Comparison of ENCODE assay signal across 1 cellular context in genomic region chr11:518463-519202, GRCh38.
TF ChIP-seq lines count a peak whose summit lies in the region.

No MANE protein-coding gene starts in this region.

TF ChIP-seq in K562, 482 proteins besides CTCF, POLR2A, EP300 and RAD21 (continued from another document and continues in another):
- peak; percentile 74 for TF ChIP-seq ZBTB40 (IDR thresholded peaks at IDR 0.05)
- no peak for TF ChIP-seq ZBTB40 (CRISPR knock-in tag; IDR thresholded peaks at IDR 0.05)
- no peak for TF ChIP-seq ZC3H8 (IDR thresholded peaks at IDR 0.05)
- no peak for TF ChIP-seq MCM5 (IDR thresholded peaks at IDR 0.05; ENCODE audit: low read depth)
- TF ChIP-seq CBX2 (IDR thresholded peaks at IDR 0.05; ENCODE audit: insufficient read depth, low read length, poor library complexity, severe bottlenecking): no peak
- no peak for TF ChIP-seq CHAMP1 (IDR thresholded peaks at IDR 0.05)
- no peak for TF ChIP-seq PTTG1 (tag; IDR thresholded peaks at IDR 0.05; ENCODE audit: low read depth)
- 0 out of 2 replicates have a peak, but pooled peaks have one; percentile 6 for TF ChIP-seq DPF2 (IDR thresholded peaks at IDR 0.05)
- no peak for TF ChIP-seq PPARD (CRISPR knock-in tag; IDR thresholded peaks at IDR 0.05)
- no peak for TF ChIP-seq COPS2 (conservative IDR thresholded peaks at IDR 0.05)
- no peak for TF ChIP-seq ZNF445 (CRISPR knock-in tag; IDR thresholded peaks at IDR 0.05; ENCODE audit: low read depth)
- TF ChIP-seq ZNF707 (CRISPR knock-in tag; conservative IDR thresholded peaks at IDR 0.05): 0 out of 2 replicates have a peak, but pooled peaks have one; percentile 41
- TF ChIP-seq BCLAF1 (IDR thresholded peaks at IDR 0.05; ENCODE audit: borderline replicate concordance in 1 of 2, control insufficient read depth in 1 of 2, low read depth in 2 of 2, low read length in 1 of 2): peak in 1 of 2 experiments; percentile 86; a peak in 2 of 4 replicates
- TF ChIP-seq ATF7 (IDR thresholded peaks at IDR 0.05): peak; percentile 83
- TF ChIP-seq CHD2 (IDR thresholded peaks at IDR 0.05; ENCODE audit: low read depth, low read length): no peak; the same call in 1 of the 2 replicates
- peak; percentile 69; the same call in 1 of the 2 replicates for TF ChIP-seq RREB1 (CRISPR knock-in tag; IDR thresholded peaks at IDR 0.05)
- no peak for TF ChIP-seq ZNF121 (CRISPR knock-in tag; conservative IDR thresholded peaks at IDR 0.05)
- TF ChIP-seq SRSF7 (optimal IDR thresholded peaks at IDR 0.05; ENCODE audit: low read depth, low read length): no peak
- no peak for TF ChIP-seq C11orf30 (IDR thresholded peaks at IDR 0.05; ENCODE audit: low read depth)
- TF ChIP-seq SAFB2 (IDR thresholded peaks at IDR 0.05; ENCODE audit: borderline replicate concordance, low read depth, low read length, severe bottlenecking): no peak
- no peak; a peak in 1 of 4 replicates for TF ChIP-seq SIX5 (IDR thresholded peaks at IDR 0.05; ENCODE audit: borderline replicate concordance in 1 of 2, insufficient read depth in 1 of 2, low read depth in 1 of 2, low read length in 2 of 2)
- TF ChIP-seq CGGBP1 (CRISPR knock-in tag; IDR thresholded peaks at IDR 0.05): no peak
- TF ChIP-seq USF1 (CRISPR knock-in tag; IDR thresholded peaks at IDR 0.05): peak; percentile 93
- TF ChIP-seq CEBPZ (IDR thresholded peaks at IDR 0.05; ENCODE audit: borderline replicate concordance, low read depth, low read length): no peak
- no peak for TF ChIP-seq ZNF561 (CRISPR knock-in tag; conservative IDR thresholded peaks at IDR 0.05)
- TF ChIP-seq MXD1 (CRISPR knock-in tag; IDR thresholded peaks at IDR 0.05; ENCODE audit: borderline replicate concordance, poor library complexity, severe bottlenecking): no peak
- peak; percentile 19 for TF ChIP-seq NEUROD1 (IDR thresholded peaks at IDR 0.05; ENCODE audit: borderline replicate concordance, low read depth, low read length, partially characterized antibody)
